ENCODE assay signal across 14 cellular contexts in genomic region chr3:179000144-179000543, GRCh38.
DNase-seq lines count a peak whose midpoint lies in the region; ATAC-seq and TF ChIP-seq lines count a peak whose summit lies in the region.
"Had no signal": no experiment of that assay in that cellular context is flagged by ENCODE, and none has a peak within 500 bp of the region (broad histone marks: within the 10 kb centered on the region; RNA-seq: fewer than 3 reads in every experiment).

No MANE protein-coding gene starts in this region.

- intact Hi-C loops in IMR-90 (cut with micrococcal nuclease): no loop called here

- no peak overlapping the region for H2AFZ ChIP-seq in IMR-90 (replicated peaks; ENCODE audit: low read length, poor library complexity)

- no peak overlapping the region for H3K23ac ChIP-seq in IMR-90 (ENCODE audit: low read depth, low read length)

- peaks cover 48% of the 10 kb centered on the region for H3K4me1 Mint-ChIP-seq in stimulated activated naive CD8-positive, alpha-beta T cell treated with anti-CD3 and anti-CD28 coated beads, Interleukin-15, amount 100 ng/mL, for 72 hours

- dilution Hi-C loops in IMR-90 (cut with HindIII; ENCODE audit: low sequenced_read_pairs, unreplicated experiment): no loop called here

- DNase-seq in activated naive CD4-positive, alpha-beta T cell treated with anti-CD3 and anti-CD28 coated beads, Interleukin-2, amount 50 U/mL, for 72 hours (ENCODE audit: low spot score in 2 of 2): no peak
- DNase-seq in activated naive CD4-positive, alpha-beta T cell treated with Interleukin-2 at 50 U/mL for 16 hours: no peak
- peak; percentile 37 for DNase-seq in IMR-90
- peak; percentile 14 to 21 for DNase-seq in stimulated activated naive CD8-positive, alpha-beta T cell treated with anti-CD3 and anti-CD28 coated beads, Interleukin-15, amount 100 ng/mL, for 72 hours
- no peak for DNase-seq in NCI-H146 treated with DMSO at 0.1 percent for 48 hours (lab: John Stamatoyannopoulos, UW; ENCODE audit: unreplicated experiment)
- DNase-seq in NCI-H748 treated with DMSO at 0.1 percent for 48 hours (lab: John Stamatoyannopoulos, UW): no peak
- no peak for DNase-seq in foreskin melanocyte
- DNase-seq: esophagus squamous epithelium; NCI-H2171; SHP77 treated with DMSO at 0.1 percent for 48 hours; stimulated activated CD4-positive, alpha-beta T cell treated with anti-CD3 and anti-CD28 coated beads, Interleukin-2, amount 100 ng/mL, for 24 hours had no signal

- no peaks in the 10 kb centered on the region for H3K9me3 Mint-ChIP-seq in activated naive CD4-positive, alpha-beta T cell treated with anti-CD3 and anti-CD28 coated beads, Interleukin-2, amount 50 U/mL, for 72 hours
- H3K9me3 Mint-ChIP-seq in stimulated activated naive CD8-positive, alpha-beta T cell treated with anti-CD3 and anti-CD28 coated beads, Interleukin-15, amount 100 ng/mL, for 72 hours: peaks cover 0 to 4% of the 10 kb centered on the region in 2 donors

- POLR2A ChIA-PET in IMR-90 (lab: Charles Lee; ENCODE audit: unreplicated experiment): no interaction called here

- in situ Hi-C loops in IMR-90 (cut with MboI; ENCODE audit: low sequenced_read_pairs): loop anchor here (25.0 kb wide), 1 partner anchor 562 kb away; the partner anchor contains the start of gene ACTL6A

- TF ChIP-seq CTCF in IMR-90 (conservative IDR thresholded peaks at IDR 0.05; ENCODE audit: low read depth, low read length): no peak

- no peaks in the 10 kb centered on the region; the same call in 1 of the 2 replicates for H3K36me3 ChIP-seq in IMR-90 (ENCODE audit: control insufficient read depth, insufficient read depth, low read length)
- H3K36me3 ChIP-seq: esophagus squamous epithelium had no signal

- no peak for TF ChIP-seq RAD21 in IMR-90 (IDR thresholded peaks at IDR 0.05; ENCODE audit: low read length)

- no peak overlapping the region for H3K4me2 ChIP-seq in IMR-90 (ENCODE audit: low read depth, low read length)

- H3K27ac Mint-ChIP-seq in activated naive CD4-positive, alpha-beta T cell treated with anti-CD3 and anti-CD28 coated beads, Interleukin-2, amount 50 U/mL, for 72 hours: peak overlapping the region; percentile 35 to 90
- peak overlapping the region; percentile 87 to 96 for H3K27ac Mint-ChIP-seq in stimulated activated naive CD8-positive, alpha-beta T cell treated with anti-CD3 and anti-CD28 coated beads, Interleukin-15, amount 100 ng/mL, for 72 hours

- H3K27ac ChIP-seq in IMR-90 (ENCODE audit: insufficient read depth, low read length): no peak overlapping the region
- H3K27ac ChIP-seq: esophagus squamous epithelium had no signal

- H3K27me3 Mint-ChIP-seq in stimulated activated naive CD8-positive, alpha-beta T cell treated with anti-CD3 and anti-CD28 coated beads, Interleukin-15, amount 100 ng/mL, for 72 hours: peaks cover 2% of the 10 kb centered on the region

- H3K9ac ChIP-seq in IMR-90 (ENCODE audit: low read depth, low read length): no peak overlapping the region

- no peak overlapping the region for H4K91ac ChIP-seq in IMR-90 (ENCODE audit: insufficient read depth, low read depth, low read length)

- peak overlapping the region; percentile 78 to 81 for H3K4me3 Mint-ChIP-seq in stimulated activated naive CD8-positive, alpha-beta T cell treated with anti-CD3 and anti-CD28 coated beads, Interleukin-15, amount 100 ng/mL, for 72 hours

- ATAC-seq in activated naive CD4-positive, alpha-beta T cell treated with anti-CD3 and anti-CD28 coated beads, Interleukin-2, amount 50 U/mL, for 72 hours: peak; percentile 96 to 99
- ATAC-seq in HG02571 (IDR thresholded peaks at IDR 0.05; ENCODE audit: unreplicated experiment): peak; percentile 73
- no peak for ATAC-seq in IMR-90 (ENCODE audit: low read depth)
- ATAC-seq in stimulated activated naive CD8-positive, alpha-beta T cell treated with anti-CD3 and anti-CD28 coated beads, Interleukin-15, amount 100 ng/mL, for 72 hours: peak; percentile 88
- ATAC-seq: HCT116, K562 had no signal

- no peak overlapping the region for H2AK5ac ChIP-seq in IMR-90 (ENCODE audit: low read depth, low read length)

- peaks cover 10 to 18% of the 10 kb centered on the region in 2 donors for H3K36me3 Mint-ChIP-seq in activated naive CD4-positive, alpha-beta T cell treated with anti-CD3 and anti-CD28 coated beads, Interleukin-2, amount 50 U/mL, for 72 hours

- H2BK120ac ChIP-seq in IMR-90 (ENCODE audit: low read depth, low read length): no peak overlapping the region

- BruUV-seq in IMR-90 (replicated peaks; lab: Mats Ljungman, UMichigan): no TSS peak

- H3K27me3 ChIP-seq in IMR-90 (ENCODE audit: control insufficient read depth, insufficient read depth, low read length): no peaks in the 10 kb centered on the region
- H3K27me3 ChIP-seq: esophagus squamous epithelium had no signal

- H4K20me1 ChIP-seq in IMR-90 (ENCODE audit: insufficient read depth, low read length): no peaks in the 10 kb centered on the region

- H2BK20ac ChIP-seq in IMR-90 (ENCODE audit: low read depth, low read length): no peak overlapping the region

- no peak overlapping the region for H4K8ac ChIP-seq in IMR-90 (ENCODE audit: low read depth in 2 of 2, low read length in 2 of 2)

- no peak overlapping the region for H3K4ac ChIP-seq in IMR-90 (ENCODE audit: low read depth, low read length)

- no peak overlapping the region for H2AK9ac ChIP-seq in IMR-90 (replicated peaks; ENCODE audit: low read depth, low read length, poor library complexity)

- H3K79me1 ChIP-seq in IMR-90 (ENCODE audit: low read depth in 1 of 2, low read length in 2 of 2): no peaks in the 10 kb centered on the region

- CTCF ChIA-PET in IMR-90 (lab: Yijun Ruan, JAX): no interaction called here

- H3K4me1 ChIP-seq in IMR-90 (ENCODE audit: control insufficient read depth, insufficient read depth, low read length): no peaks in the 10 kb centered on the region
- H3K4me1 ChIP-seq: esophagus squamous epithelium had no signal

- no peak overlapping the region for H3K18ac ChIP-seq in IMR-90 (ENCODE audit: low read depth, low read length)

- no peak overlapping the region for H2BK5ac ChIP-seq in IMR-90 (ENCODE audit: low read depth, low read length, poor library complexity, severe bottlenecking)

- no peak overlapping the region for H2BK15ac ChIP-seq in IMR-90 (ENCODE audit: low read depth, low read length)

- H3K14ac ChIP-seq in IMR-90 (replicated peaks; ENCODE audit: low read depth, low read length): no peak overlapping the region

- H3K4me3 ChIP-seq in IMR-90 (ENCODE audit: insufficient read depth, low read depth, low read length): no peak overlapping the region
- H3K4me3 ChIP-seq: esophagus squamous epithelium, K562 had no signal

- no peak overlapping the region for H3K56ac ChIP-seq in IMR-90 (ENCODE audit: extremely low read depth, insufficient read depth, low read length)

- peaks cover 12% of the 10 kb centered on the region; the same call in 1 of the 2 replicates for H3K9me1 ChIP-seq in IMR-90 (ENCODE audit: insufficient read depth, low read length)

- no peaks in the 10 kb centered on the region for H3K9me3 ChIP-seq in IMR-90 (ENCODE audit: control insufficient read depth, insufficient read depth, low read length)
- H3K9me3 ChIP-seq: esophagus squamous epithelium had no signal

- no peak overlapping the region for H4K5ac ChIP-seq in IMR-90 (ENCODE audit: low read depth, low read length)

- no peak for TF ChIP-seq POLR2A in IMR-90 (IDR thresholded peaks at IDR 0.05; ENCODE audit: low read depth, low read length)

TF ChIP-seq in IMR-90, 13 proteins besides CTCF, POLR2A, EP300 and RAD21:
- TF ChIP-seq MAZ (IDR thresholded peaks at IDR 0.05; ENCODE audit: borderline replicate concordance, low read depth, low read length) (no peak), MXI1 (IDR thresholded peaks at IDR 0.05; ENCODE audit: borderline replicate concordance, low read depth, low read length) (no peak), RCOR1 (IDR thresholded peaks at IDR 0.05; ENCODE audit: insufficient replicate concordance, low read length) (no peak), BHLHE40 (IDR thresholded peaks at IDR 0.05; ENCODE audit: low read depth, low read length) (no peak), USF2 (IDR thresholded peaks at IDR 0.05; ENCODE audit: low read depth, low read length) (no peak), MAFK (IDR thresholded peaks at IDR 0.05; ENCODE audit: low read depth, low read length) (no peak), NFE2L2 (IDR thresholded peaks at IDR 0.05; ENCODE audit: low read depth, low read length) (no peak), RFX5 (IDR thresholded peaks at IDR 0.05; ENCODE audit: low read depth, low read length) (no peak), ELK1 (IDR thresholded peaks at IDR 0.05; ENCODE audit: borderline replicate concordance, low read depth, low read length) (no peak), SMC3 (IDR thresholded peaks at IDR 0.05; ENCODE audit: low read depth, low read length) (no peak)

Comparison
In these comparisons a context has a peak if more than half of its experiments do, and no peak if none do; other contexts are left out.
1. DNase-seq: peak in IMR-90 (single experiment) and stimulated activated naive CD8-positive, alpha-beta T cell treated with anti-CD3 and anti-CD28 coated beads, Interleukin-15, amount 100 ng/mL, for 72 hours (2 of 2); none in activated naive CD4-positive, alpha-beta T cell treated with anti-CD3 and anti-CD28 coated beads, Interleukin-2, amount 50 U/mL, for 72 hours (0 of 2), activated naive CD4-positive, alpha-beta T cell treated with Interleukin-2 at 50 U/mL for 16 hours (single experiment), NCI-H146 treated with DMSO at 0.1 percent for 48 hours (single experiment), NCI-H748 treated with DMSO at 0.1 percent for 48 hours (single experiment) and foreskin melanocyte (single experiment).